ENCODE assay signal across 12 cellular contexts in the genomic region with DNA sequence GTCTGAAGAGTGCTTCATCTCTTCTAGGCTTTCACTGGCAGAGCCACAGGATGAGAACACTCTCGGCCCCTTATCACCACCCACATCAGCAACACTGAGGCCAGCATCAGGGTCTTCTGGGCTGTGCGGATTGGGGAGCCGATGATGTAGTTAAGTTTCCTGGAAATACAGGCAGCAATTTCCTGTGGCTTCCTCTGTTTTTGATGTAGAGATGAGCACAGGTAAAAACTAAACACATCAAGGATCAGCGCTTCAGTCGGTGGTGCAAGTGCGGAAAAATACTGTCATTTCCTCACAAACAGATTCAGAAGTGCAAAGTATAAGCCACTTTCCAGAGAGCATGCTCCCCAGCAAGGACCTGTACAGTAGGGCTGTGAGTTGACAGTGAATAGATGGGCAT.
A peak's percentile ranks its signal among the peaks of the same experiment; 100 is the strongest.
DNase-seq lines count a peak whose midpoint lies in the region; ATAC-seq, FAIRE-seq and TF ChIP-seq lines count a peak whose summit lies in the region.
"Had no signal": no experiment of that assay in that cellular context is flagged by ENCODE, and none has a peak within 500 bp of the region (broad histone marks: within the 10 kb centered on the region; RNA-seq: fewer than 3 reads in every experiment).

No MANE protein-coding gene starts in this region.

- no peaks in the 10 kb centered on the region for H3K9me3 ChIP-seq in HepG2 (ENCODE audit: low read length)
- H3K9me3 ChIP-seq: BLaER1 treated with 17β-estradiol and CSF1 and Interleukin-3, amounts not matched to agents 10 nM and 100 nM; esophagus muscularis mucosa had no signal

- 48% methylated on average over 6 of the region's 6 CpGs for WGBS in HepG2 (ENCODE audit: low lambda C conversion rate)

- in situ Hi-C loops in HepG2 (cut with HindIII; ENCODE audit: extremely low pct_ligation_motif_present, low pct_unique_long_range_greater_than_20kb), result no loop called here

- H3K79me2 ChIP-seq in HepG2 (ENCODE audit: insufficient read depth, low read length), result no peaks in the 10 kb centered on the region

- H3K27ac Mint-ChIP-seq in memory B cell, result peak overlapping the region; percentile 50

- peaks cover 14% of the 10 kb centered on the region for H3K4me1 Mint-ChIP-seq in memory B cell

- no peak for FAIRE-seq in HepG2 (lab: Jason Lieb, UNC)

- H3K36me3 ChIP-seq in HepG2 (replicated peaks in 1 of 2; ENCODE audit: control insufficient read depth in 1 of 2, insufficient read depth in 2 of 2, low read length in 2 of 2), result no peaks in the 10 kb centered on the region
- H3K36me3 ChIP-seq: esophagus muscularis mucosa had no signal

- H3K36me3 Mint-ChIP-seq in memory B cell, result peaks cover 13% of the 10 kb centered on the region

- TF ChIP-seq POLR2A in HepG2 (IDR thresholded peaks at IDR 0.05; ENCODE audit: insufficient read depth in 1 of 2, low read depth in 2 of 2, low read length in 2 of 2), result no peak

- H3K27ac ChIP-seq in coronary artery, result no peak overlapping the region
- no peak overlapping the region for H3K27ac ChIP-seq in HepG2 (ENCODE audit: extremely low read length, insufficient read depth, low read length)
- no peak overlapping the region for H3K27ac ChIP-seq in foreskin keratinocyte
- H3K27ac ChIP-seq: BLaER1 treated with 17β-estradiol and CSF1 and Interleukin-3, amounts not matched to agents 10 nM and 100 nM; esophagus muscularis mucosa had no signal

- TF ChIP-seq EP300 in HepG2 (IDR thresholded peaks at IDR 0.05; ENCODE audit: low read depth in 2 of 2, low read length in 2 of 2) (no peak), HepG2 (CRISPR knock-in tag; IDR thresholded peaks at IDR 0.05; ENCODE audit: borderline replicate concordance) (no peak)

- peak; percentile 56 for DNase-seq in T follicular helper cell (ENCODE audit: low read depth)
- DNase-seq in activated CD8-positive, alpha-beta memory T cell treated with anti-CD3 and anti-CD28 coated beads, Interleukin-2, amount 50 U/mL, for 48 hours, result peak; percentile 84
- no peak for DNase-seq in memory B cell (ENCODE audit: low spot score in 2 of 2)
- peak; percentile 51 to 64 for DNase-seq in stimulated activated CD8-positive, alpha-beta memory T cell treated with anti-CD3 and anti-CD28 coated beads, Interleukin-2, amount 100 ng/mL, for 48 hours (ENCODE audit: low read depth in 2 of 2)
- no peak for DNase-seq in coronary artery (ENCODE audit: low spot score)
- DNase-seq in NOMO-1 treated with dmso at 0.1 percent for 144 hours (lab: John Stamatoyannopoulos, UW; ENCODE audit: unreplicated experiment), result no peak
- DNase-seq in HepG2 (ENCODE audit: low spot score), result no peak
- no peak for DNase-seq in foreskin keratinocyte
- DNase-seq: islet precursor cell, NCI-H345 had no signal

- CTCF ChIA-PET in HepG2 (lab: Yijun Ruan, JAX; ENCODE audit: low intra/inter-chr PET ratio, low total read pairs), result no interaction called here

- H3K27me3 Mint-ChIP-seq in memory B cell, result no peaks in the 10 kb centered on the region

- intact Hi-C loops in HepG2 (cut with micrococcal nuclease; ENCODE audit: unreplicated experiment), result no loop called here

- H3K27me3 ChIP-seq in HepG2 (ENCODE audit: control insufficient read depth in 1 of 2, insufficient read depth in 2 of 2, low read length in 2 of 2), result no peaks in the 10 kb centered on the region; a peak in 3 of 5 replicates
- H3K27me3 ChIP-seq in foreskin keratinocyte, result no peaks in the 10 kb centered on the region
- H3K27me3 ChIP-seq: BLaER1 treated with 17β-estradiol and CSF1 and Interleukin-3, amounts not matched to agents 10 nM and 100 nM; esophagus muscularis mucosa had no signal

- POLR2A ChIA-PET in HepG2 (lab: Yijun Ruan, JAX), result no interaction called here

- BruUV-seq in HepG2 (replicated peaks; lab: Mats Ljungman, UMichigan), result no TSS peak

- no peaks in the 10 kb centered on the region for H3K9me3 Mint-ChIP-seq in memory B cell

- no peak for TF ChIP-seq CTCF in coronary artery (IDR thresholded peaks at IDR 0.05)
- no peak for TF ChIP-seq CTCF in HepG2 (CRISPR knock-in tag; IDR thresholded peaks at IDR 0.05)
- no peak for TF ChIP-seq CTCF in foreskin keratinocyte (conservative IDR thresholded peaks at IDR 0.05)

- H3K4me2 ChIP-seq in HepG2 (ENCODE audit: low read depth, low read length), result no peak overlapping the region

- H2AFZ ChIP-seq in HepG2 (ENCODE audit: low read length), result no peak overlapping the region

- H3K4me1 ChIP-seq in HepG2 (ENCODE audit: insufficient read depth, low read length), result peaks cover 9% of the 10 kb centered on the region
- no peaks in the 10 kb centered on the region for H3K4me1 ChIP-seq in foreskin keratinocyte

- H4K20me1 ChIP-seq in HepG2 (ENCODE audit: insufficient read depth, low read length), result no peaks in the 10 kb centered on the region

- no peak overlapping the region for H3K4me3 Mint-ChIP-seq in memory B cell

- no peak for ATAC-seq in memory B cell (ENCODE audit: low read depth)
- no peak for ATAC-seq in HepG2
- no peak for ATAC-seq in foreskin keratinocyte

- H3K9ac ChIP-seq in HepG2 (ENCODE audit: insufficient read depth, low read depth, low read length), result no peak overlapping the region
- H3K9ac ChIP-seq: BLaER1 treated with 17β-estradiol and CSF1 and Interleukin-3, amounts not matched to agents 10 nM and 100 nM had no signal

- no peak overlapping the region for H3K4me3 ChIP-seq in coronary artery
- no peak overlapping the region for H3K4me3 ChIP-seq in HepG2 (replicated peaks in 1 of 3; ENCODE audit: insufficient read depth in 1 of 3, low read depth in 2 of 3, low read length in 3 of 3)
- H3K4me3 ChIP-seq: BLaER1 treated with 17β-estradiol and CSF1 and Interleukin-3, amounts not matched to agents 10 nM and 100 nM; esophagus muscularis mucosa had no signal

- TF ChIP-seq RAD21 in HepG2 (CRISPR knock-in tag; IDR thresholded peaks at IDR 0.05), result no peak

TF ChIP-seq in HepG2, 621 proteins besides CTCF, POLR2A, EP300 and RAD21:
- TF ChIP-seq, protein P1, sequence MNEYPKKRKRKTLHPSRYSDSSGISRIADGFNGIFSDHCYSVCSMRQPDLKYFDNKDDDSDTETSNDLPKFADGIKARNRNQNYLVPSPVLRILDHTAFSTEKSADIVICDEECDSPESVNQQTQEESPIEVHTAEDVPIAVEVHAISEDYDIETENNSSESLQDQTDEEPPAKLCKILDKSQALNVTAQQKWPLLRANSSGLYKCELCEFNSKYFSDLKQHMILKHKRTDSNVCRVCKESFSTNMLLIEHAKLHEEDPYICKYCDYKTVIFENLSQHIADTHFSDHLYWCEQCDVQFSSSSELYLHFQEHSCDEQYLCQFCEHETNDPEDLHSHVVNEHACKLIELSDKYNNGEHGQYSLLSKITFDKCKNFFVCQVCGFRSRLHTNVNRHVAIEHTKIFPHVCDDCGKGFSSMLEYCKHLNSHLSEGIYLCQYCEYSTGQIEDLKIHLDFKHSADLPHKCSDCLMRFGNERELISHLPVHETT (CRISPR knock-in tag; conservative IDR thresholded peaks at IDR 0.05), result no peak
- TF ChIP-seq ZNF207 (IDR thresholded peaks at IDR 0.05; ENCODE audit: borderline replicate concordance) (no peak), MBNL3 (CRISPR knock-in tag; conservative IDR thresholded peaks at IDR 0.05) (no peak), ZNF343 (CRISPR knock-in tag; IDR thresholded peaks at IDR 0.05) (no peak), DPF2 (CRISPR knock-in tag; IDR thresholded peaks at IDR 0.05; ENCODE audit: borderline replicate concordance, low read depth) (no peak)

Comparison
In these comparisons a context has a peak if more than half of its experiments do, and no peak if none do; other contexts are left out.
1. DNase-seq: peak in T follicular helper cell (single experiment), activated CD8-positive, alpha-beta memory T cell treated with anti-CD3 and anti-CD28 coated beads, Interleukin-2, amount 50 U/mL, for 48 hours (single experiment) and stimulated activated CD8-positive, alpha-beta memory T cell treated with anti-CD3 and anti-CD28 coated beads, Interleukin-2, amount 100 ng/mL, for 48 hours (2 of 2); none in memory B cell (0 of 2), coronary artery (single experiment), NOMO-1 treated with dmso at 0.1 percent for 144 hours (single experiment), HepG2 (single experiment) and foreskin keratinocyte (0 of 2).